24 cellular contexts compared by ENCODE assay signal in the genomic region with DNA sequence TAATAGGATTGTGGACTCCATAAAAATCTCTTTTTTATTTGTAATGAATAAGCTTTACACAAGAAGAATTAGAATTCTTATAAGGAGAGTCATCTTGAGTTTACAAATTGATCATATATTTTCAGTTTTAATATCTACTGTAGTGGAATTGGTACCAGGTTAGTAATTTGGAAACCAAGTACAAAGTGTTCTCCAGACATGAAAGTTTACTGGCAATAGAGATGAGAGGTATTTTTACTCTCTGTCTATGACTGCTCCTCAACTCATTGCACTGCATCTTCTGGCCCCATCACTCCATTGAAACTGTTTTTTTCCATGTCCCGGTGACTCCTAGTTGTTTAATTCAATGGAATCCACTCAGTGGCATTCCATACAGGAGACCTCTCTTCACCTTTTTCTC.
DNase-seq lines count a peak whose midpoint lies in the region; ATAC-seq and TF ChIP-seq lines count a peak whose summit lies in the region.
"Had no signal": no experiment of that assay in that cellular context is flagged by ENCODE, and none has a peak within 500 bp of the region (broad histone marks: within the 10 kb centered on the region; RNA-seq: fewer than 3 reads in every experiment).

No MANE protein-coding gene starts in this region.

- H3K18ac ChIP-seq in trophoblast cell (ENCODE audit: low read length), result no peak overlapping the region

- no peak overlapping the region for H3K23ac ChIP-seq in trophoblast cell (ENCODE audit: low read length)

- TF ChIP-seq EP300 in suprapubic skin (IDR thresholded peaks at IDR 0.05), result no peak

- DNase-seq in activated T-cell treated with anti-CD3 and anti-CD28 coated beads, Interleukin-2, amount 50 U/mL, for 72 hours, result no peak
- no peak for DNase-seq in activated T-cell treated with anti-CD3 and anti-CD28 coated beads for 4 hours
- no peak for DNase-seq in trophoblast cell
- no peak for DNase-seq in suprapubic skin (ENCODE audit: low spot score in 2 of 2)
- no peak for DNase-seq in SKM-1 treated with dmso at 0.1 percent for 144 hours (lab: John Stamatoyannopoulos, UW; ENCODE audit: unreplicated experiment)
- DNase-seq in mesenteric fat pad (ENCODE audit: low spot score), result no peak
- DNase-seq: 8988T; ACHN; CD4-positive, CD25-positive, alpha-beta regulatory T cell; NCI-H1048; NCI-H1417; NCI-H1694; NCI-H2029 treated with DMSO at 0.1 percent for 48 hours; NCI-H446 treated with DMSO at 0.1 percent for 48 hours; NCI-H526; NCI-H82; NK-92 treated with Interleukin-12 subunit alpha and Interleukin-12 subunit beta, amount 100 ng/mL, for 24 hours; Right ventricle myocardium superior; RPMI8226 had no signal

- H3K27me3 ChIP-seq in trophoblast cell (ENCODE audit: insufficient read depth, low read length), result no peaks in the 10 kb centered on the region
- H3K27me3 ChIP-seq in suprapubic skin, result no peaks in the 10 kb centered on the region
- H3K27me3 ChIP-seq: SJSA1 had no signal

- H4K91ac ChIP-seq in trophoblast cell (ENCODE audit: low read depth, low read length), result peak overlapping the region; percentile 24

- peaks cover 8% of the 10 kb centered on the region for H3K27me3 Mint-ChIP-seq in activated T-cell treated with anti-CD3 and anti-CD28 coated beads, Interleukin-2, amount 50 U/mL, for 72 hours (ENCODE audit: low read depth)
- H3K27me3 Mint-ChIP-seq: CD4-positive, CD25-positive, alpha-beta regulatory T cell had no signal

- H4K12ac ChIP-seq in trophoblast cell (ENCODE audit: low read depth, low read length), result no peak overlapping the region

- H3K36me3 ChIP-seq in trophoblast cell (ENCODE audit: control insufficient read depth in 1 of 2, insufficient read depth in 2 of 2, low read length in 2 of 2) (no peaks in the 10 kb centered on the region), suprapubic skin (no peaks in the 10 kb centered on the region)
- H3K36me3 ChIP-seq: SJSA1 had no signal

- no peaks in the 10 kb centered on the region for H3K79me2 ChIP-seq in trophoblast cell (ENCODE audit: control insufficient read depth, insufficient read depth, low read length, poor library complexity)

- no CpG with 5 or more reads among the region's 1 CpG for WGBS in trophoblast cell (ENCODE audit: extremely low coverage, insufficient coverage, insufficient read length)
- 93% methylated on average over 1 of the region's 1 CpG for WGBS in suprapubic skin

- no peak for TF ChIP-seq CTCF in suprapubic skin (IDR thresholded peaks at IDR 0.05)

- no peak overlapping the region for H3K4me2 ChIP-seq in trophoblast cell (ENCODE audit: low read length)
- H3K4me2 ChIP-seq: KMS-11 had no signal

- H4K8ac ChIP-seq in trophoblast cell (ENCODE audit: low read depth, low read length), result no peak overlapping the region

- H3K27ac ChIP-seq in trophoblast cell (ENCODE audit: low read depth, low read length), result no peak overlapping the region
- no peak overlapping the region for H3K27ac ChIP-seq in suprapubic skin
- H3K27ac ChIP-seq: KMS-11, SJSA1 had no signal

- TF ChIP-seq POLR2A in suprapubic skin (IDR thresholded peaks at IDR 0.05), result no peak

- H3K4me3 ChIP-seq in trophoblast cell (ENCODE audit: low read depth, low read length) (no peak overlapping the region), suprapubic skin (no peak overlapping the region)
- H3K4me3 ChIP-seq: SJSA1 had no signal

- H2AK5ac ChIP-seq in trophoblast cell (ENCODE audit: low read length), result no peak overlapping the region

- H2AFZ ChIP-seq in trophoblast cell (ENCODE audit: insufficient read depth, low read length, poor library complexity), result no peak overlapping the region

- H3K9ac ChIP-seq in trophoblast cell (ENCODE audit: low read length), result no peak overlapping the region
- H3K9ac ChIP-seq: KMS-11 had no signal

- no peak overlapping the region for H3K27ac Mint-ChIP-seq in activated T-cell treated with anti-CD3 and anti-CD28 coated beads, Interleukin-2, amount 50 U/mL, for 72 hours
- H3K27ac Mint-ChIP-seq: CD4-positive, CD25-positive, alpha-beta regulatory T cell had no signal

- H3K4me3 Mint-ChIP-seq in activated T-cell treated with anti-CD3 and anti-CD28 coated beads, Interleukin-2, amount 50 U/mL, for 72 hours, result no peak overlapping the region
- H3K4me3 Mint-ChIP-seq: CD4-positive, CD25-positive, alpha-beta regulatory T cell; IgD-negative memory B cell had no signal

- no peak overlapping the region for H3K4ac ChIP-seq in trophoblast cell (ENCODE audit: low read depth, low read length)

- H2BK12ac ChIP-seq in trophoblast cell (ENCODE audit: low read length), result peak overlapping the region; percentile 64

- H2BK5ac ChIP-seq in trophoblast cell (ENCODE audit: low read depth, low read length, poor library complexity), result no peak overlapping the region

- no peak overlapping the region for H2BK120ac ChIP-seq in trophoblast cell (ENCODE audit: insufficient read depth, low read length, poor library complexity)

- H3K4me1 Mint-ChIP-seq in activated T-cell treated with anti-CD3 and anti-CD28 coated beads, Interleukin-2, amount 50 U/mL, for 72 hours (ENCODE audit: low read depth), result peaks cover 5% of the 10 kb centered on the region
- H3K4me1 Mint-ChIP-seq: CD4-positive, CD25-positive, alpha-beta regulatory T cell; IgD-negative memory B cell had no signal

- no peaks in the 10 kb centered on the region for H3K79me1 ChIP-seq in trophoblast cell (ENCODE audit: low read length)

- H3K4me1 ChIP-seq in trophoblast cell (ENCODE audit: control insufficient read depth in 1 of 2, insufficient read depth in 2 of 2, low read length in 2 of 2) (peaks cover 3 to 4% of the 10 kb centered on the region in 2 experiments), suprapubic skin (no peaks in the 10 kb centered on the region)

- no peak overlapping the region for H3K14ac ChIP-seq in trophoblast cell (ENCODE audit: low read length)

- H3K9me3 Mint-ChIP-seq in activated T-cell treated with anti-CD3 and anti-CD28 coated beads, Interleukin-2, amount 50 U/mL, for 72 hours, result peaks cover 0 to 1% of the 10 kb centered on the region in 2 donors
- H3K9me3 Mint-ChIP-seq: IgD-negative memory B cell had no signal

- H3K9me3 ChIP-seq in trophoblast cell (ENCODE audit: insufficient read depth, low read depth, low read length) (no peaks in the 10 kb centered on the region), suprapubic skin (no peaks in the 10 kb centered on the region)
- H3K9me3 ChIP-seq: SJSA1 had no signal

- H3K36me3 Mint-ChIP-seq in activated T-cell treated with anti-CD3 and anti-CD28 coated beads, Interleukin-2, amount 50 U/mL, for 72 hours (ENCODE audit: insufficient read depth in 2 of 2), result no peaks in the 10 kb centered on the region
- H3K36me3 Mint-ChIP-seq: CD4-positive, CD25-positive, alpha-beta regulatory T cell; IgD-negative memory B cell had no signal

- peak; percentile 58 to 87 for ATAC-seq in activated T-cell treated with anti-CD3 and anti-CD28 coated beads, Interleukin-2, amount 50 U/mL, for 72 hours (replicated peaks in 1 of 2)
- peak; percentile 47 for ATAC-seq in HG02678 (IDR thresholded peaks at IDR 0.05; ENCODE audit: unreplicated experiment)
- ATAC-seq in HG03439 (IDR thresholded peaks at IDR 0.05; ENCODE audit: unreplicated experiment), result peak; percentile 53
